Comparison of ENCODE assay signal across 2 cellular contexts in the genomic region with DNA sequence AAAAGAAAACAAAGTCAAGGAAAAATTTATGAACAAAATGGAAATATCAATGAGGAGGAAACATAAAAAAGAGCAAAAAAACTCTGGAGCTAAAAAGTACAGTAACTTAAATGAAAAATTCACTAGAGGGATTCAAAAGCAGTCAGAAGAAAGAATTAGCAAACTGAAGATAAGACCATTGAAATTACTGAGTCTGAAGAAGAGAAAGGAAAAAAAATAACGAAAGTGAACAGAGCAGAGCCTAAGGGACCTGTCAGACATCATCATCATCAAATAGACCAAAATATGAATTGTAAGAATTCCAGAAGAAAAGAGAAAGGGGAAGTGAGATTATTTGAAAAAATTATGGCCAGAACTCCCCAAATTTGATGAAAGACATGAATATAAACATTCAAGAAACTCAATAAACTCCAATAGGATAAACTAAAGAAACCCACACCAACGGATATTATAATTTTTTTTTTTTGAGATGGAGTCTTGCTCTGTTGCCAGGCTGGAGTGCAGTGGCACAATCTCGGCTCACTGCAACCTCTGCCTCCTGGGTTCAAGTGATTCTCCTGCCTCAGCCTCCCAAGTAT.
A peak's percentile ranks its signal among the peaks of the same experiment; 100 is the strongest.
TF ChIP-seq lines count a peak whose summit lies in the region.

No MANE protein-coding gene starts in this region.

TF ChIP-seq in HEK293, 187 proteins besides CTCF, POLR2A, EP300 and RAD21:
- no peak for TF ChIP-seq SP7 (tag by site-specific recombination; IDR thresholded peaks at IDR 0.05)
- TF ChIP-seq ZNF558 (tag by site-specific recombination; IDR thresholded peaks at IDR 0.05): peak; percentile 99
- TF ChIP-seq PRDM1 (tag by site-specific recombination; IDR thresholded peaks at IDR 0.05): peak; percentile 51
TF ChIP-seq in HEK293: peak in this region for 2.

TF ChIP-seq in K562, 482 proteins besides CTCF, POLR2A, EP300 and RAD21:
- TF ChIP-seq CBX3 (IDR thresholded peaks at IDR 0.05; ENCODE audit: borderline replicate concordance in 1 of 2, low read length in 2 of 2): peak in 1 of 2 experiments; percentile 72; a peak in 2 of 3 replicates
- TF ChIP-seq, protein P1, sequence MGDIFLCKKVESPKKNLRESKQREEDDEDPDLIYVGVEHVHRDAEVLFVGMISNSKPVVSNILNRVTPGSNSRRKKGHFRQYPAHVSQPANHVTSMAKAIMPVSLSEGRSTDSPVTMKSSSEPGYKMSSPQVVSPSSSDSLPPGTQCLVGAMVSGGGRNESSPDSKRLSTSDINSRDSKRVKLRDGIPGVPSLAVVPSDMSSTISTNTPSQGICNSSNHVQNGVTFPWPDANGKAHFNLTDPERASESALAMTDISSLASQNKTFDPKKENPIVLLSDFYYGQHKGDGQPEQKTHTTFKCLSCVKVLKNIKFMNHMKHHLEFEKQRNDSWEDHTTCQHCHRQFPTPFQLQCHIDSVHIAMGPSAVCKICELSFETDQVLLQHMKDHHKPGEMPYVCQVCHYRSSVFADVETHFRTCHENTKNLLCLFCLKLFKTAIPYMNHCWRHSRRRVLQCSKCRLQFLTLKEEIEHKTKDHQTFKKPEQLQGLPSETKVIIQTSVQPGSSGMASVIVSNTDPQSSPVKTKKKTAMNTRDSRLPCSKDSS (IDR thresholded peaks at IDR 0.05; ENCODE audit: low read depth, partially characterized antibody): peak; percentile 93
- no peak for TF ChIP-seq ZNF778 (CRISPR knock-in tag; IDR thresholded peaks at IDR 0.05)
- TF ChIP-seq DMBX1 (CRISPR knock-in tag; IDR thresholded peaks at IDR 0.05; ENCODE audit: borderline replicate concordance): no peak
- TF ChIP-seq TRIM28 (IDR thresholded peaks at IDR 0.05): peak; percentile 91
- TF ChIP-seq ZEB2 (IDR thresholded peaks at IDR 0.05): peak; percentile 62
- TF ChIP-seq KDM2B (CRISPR knock-in tag; IDR thresholded peaks at IDR 0.05): no peak
- TF ChIP-seq TRIM24 (IDR thresholded peaks at IDR 0.05): peak; percentile 42 to 60; a peak in 3 of 4 replicates
